In genomic region chr3:97684490-97684889, GRCh38 we compare ENCODE assay signal across 25 cellular contexts.
DNase-seq lines count a peak whose midpoint lies in the region; FAIRE-seq and TF ChIP-seq lines count a peak whose summit lies in the region.
"Had no signal": no experiment of that assay in that cellular context is flagged by ENCODE, and none has a peak within 500 bp of the region (broad histone marks: within the 10 kb centered on the region; RNA-seq: fewer than 3 reads in every experiment).

No MANE protein-coding gene starts in this region.

- no peaks in the 10 kb centered on the region for H3K4me1 ChIP-seq in mammary epithelial cell (ENCODE audit: insufficient read depth, low read length)
- H3K4me1 ChIP-seq in keratinocyte (ENCODE audit: control insufficient read depth, extremely low read depth, insufficient read depth, low read length) = peaks cover 23% of the 10 kb centered on the region
- H3K4me1 ChIP-seq: BLaER1 treated with 17β-estradiol and CSF1 and Interleukin-3, amounts not matched to agents 10 nM and 100 nM; HAP-1 had no signal

- no peak overlapping the region for H3K9ac ChIP-seq in mammary epithelial cell (ENCODE audit: insufficient read depth, low read length)
- H3K9ac ChIP-seq in keratinocyte (ENCODE audit: control insufficient read depth, extremely low read depth, insufficient read depth, low read length) = peak overlapping the region; percentile 42
- H3K9ac ChIP-seq: BLaER1 treated with 17β-estradiol and CSF1 and Interleukin-3, amounts not matched to agents 10 nM and 100 nM had no signal

- CTCF ChIA-PET in mammary epithelial cell (lab: Charles Lee; ENCODE audit: low non-redundant PET) = no interaction called here
- CTCF ChIA-PET in MCF 10A (lab: Yijun Ruan, JAX) = no interaction called here

- no peak overlapping the region for H3K27ac Mint-ChIP-seq in MCF 10A (ENCODE audit: low read depth, unreplicated experiment)
- H3K27ac Mint-ChIP-seq: CD14-positive monocyte; CD4-positive, alpha-beta T cell; CD8-positive, alpha-beta memory T cell; GM23338; HFFc6 had no signal

- H2AFZ ChIP-seq in mammary epithelial cell (ENCODE audit: low read depth, low read length) (no peak overlapping the region), keratinocyte (ENCODE audit: control insufficient read depth, low read length) (peak overlapping the region; percentile 87)
- H2AFZ ChIP-seq: GM23338 had no signal

- H3K4me3 ChIP-seq in mammary epithelial cell (replicated peaks in 1 of 3; ENCODE audit: insufficient read depth in 1 of 3, low read depth in 2 of 3, low read length in 3 of 3) (no peak overlapping the region), bronchial epithelial cell (ENCODE audit: low read depth, low read length) (no peak overlapping the region), keratinocyte (ENCODE audit: control insufficient read depth in 2 of 3, extremely low read depth in 1 of 3, insufficient read depth in 2 of 3, low read depth in 1 of 3, low read length in 3 of 3) (peak overlapping the region in 2 of 3 experiments; percentile 64 to 65), MG63 (no peak overlapping the region)
- H3K4me3 ChIP-seq: BLaER1 treated with 17β-estradiol and CSF1 and Interleukin-3, amounts not matched to agents 10 nM and 100 nM; GM12878; GM23338; HAP-1 had no signal

- peak; percentile 65 for DNase-seq in mammary epithelial cell
- DNase-seq in MCF 10A (ENCODE audit: unreplicated experiment) = no peak
- peak; percentile 62 for DNase-seq in bronchial epithelial cell (ENCODE audit: low read depth)
- peak; percentile 5 for DNase-seq in epithelial cell of prostate (ENCODE audit: low read depth, low spot score)
- peak; percentile 17 for DNase-seq in keratinocyte (ENCODE audit: low read depth, low spot score)
- no peak for DNase-seq in MG63
- DNase-seq in occipital lobe (lab: John Stamatoyannopoulos, UW) = no peak
- no peak for DNase-seq in GM19239 (ENCODE audit: insufficient read length, low spot score)
- DNase-seq: BE2C; CD4-positive, alpha-beta T cell; CD8-positive, alpha-beta memory T cell; DMS 273 treated with DMSO at 0.1 percent for 48 hours; DMS79; EL; GDM1; HFFc6 had no signal

- no peaks in the 10 kb centered on the region for H3K9me3 ChIP-seq in mammary epithelial cell (replicated peaks; ENCODE audit: insufficient read depth, low read length)
- H3K9me3 ChIP-seq in keratinocyte (ENCODE audit: control insufficient read depth, low read depth, low read length) = no peaks in the 10 kb centered on the region
- no peaks in the 10 kb centered on the region for H3K9me3 ChIP-seq in MG63
- H3K9me3 ChIP-seq: BE2C; BLaER1 treated with 17β-estradiol and CSF1 and Interleukin-3, amounts not matched to agents 10 nM and 100 nM; HAP-1 had no signal

- dilution Hi-C loops in mammary epithelial cell (cut with HindIII; ENCODE audit: low sequenced_read_pairs) = no loop called here
- dilution Hi-C loops in keratinocyte (cut with MboI; ENCODE audit: extremely low pct_ligation_motif_present, low sequenced_read_pairs) = no loop called here

- no peak overlapping the region for H3K4me2 ChIP-seq in mammary epithelial cell (ENCODE audit: insufficient read depth, low read depth, low read length)
- H3K4me2 ChIP-seq in keratinocyte (ENCODE audit: control insufficient read depth, extremely low read depth, insufficient read depth, low read depth, low read length) = peak overlapping the region; percentile 89
- H3K4me2 ChIP-seq: BLaER1 treated with 17β-estradiol and CSF1 and Interleukin-3, amounts not matched to agents 10 nM and 100 nM; GM23338 had no signal

- no peak overlapping the region for H3K27ac ChIP-seq in mammary epithelial cell (ENCODE audit: insufficient read depth, low read depth, low read length)
- peak overlapping the region; percentile 22 for H3K27ac ChIP-seq in epithelial cell of prostate
- H3K27ac ChIP-seq in keratinocyte (ENCODE audit: control insufficient read depth, insufficient read depth, low read length) = peak overlapping the region; percentile 79
- H3K27ac ChIP-seq: 22Rv1; BLaER1 treated with 17β-estradiol and CSF1 and Interleukin-3, amounts not matched to agents 10 nM and 100 nM had no signal

- no peak for FAIRE-seq in bronchial epithelial cell (lab: Jason Lieb, UNC)
- FAIRE-seq in keratinocyte (lab: Jason Lieb, UNC) = peak; percentile 94
- FAIRE-seq in GM19239 (lab: Jason Lieb, UNC) = no peak
- FAIRE-seq: A204.1, D721Med, GM12878, H54 had no signal

- H3K9me3 Mint-ChIP-seq in MCF 10A (ENCODE audit: unreplicated experiment) = no peaks in the 10 kb centered on the region
- H3K9me3 Mint-ChIP-seq: CD14-positive monocyte; CD4-positive, alpha-beta T cell; CD8-positive, alpha-beta memory T cell; GM23338; HFFc6 had no signal

- H3K4me1 Mint-ChIP-seq in MCF 10A (ENCODE audit: insufficient read depth, unreplicated experiment) = no peaks in the 10 kb centered on the region
- H3K4me1 Mint-ChIP-seq: CD14-positive monocyte; CD8-positive, alpha-beta memory T cell had no signal

- BruUV-seq in mammary epithelial cell (replicated peaks; lab: Mats Ljungman, UMichigan) (no TSS peak), MCF 10A (replicated peaks; lab: Mats Ljungman, UMichigan) (no TSS peak)

- in situ Hi-C loops in mammary epithelial cell (cut with MboI; ENCODE audit: low sequenced_read_pairs in 2 of 2) = no loop called here

- H4K20me1 ChIP-seq in mammary epithelial cell (ENCODE audit: insufficient read depth, low read length) (no peaks in the 10 kb centered on the region), keratinocyte (ENCODE audit: control insufficient read depth, extremely low read depth, insufficient read depth, low read length) (no peaks in the 10 kb centered on the region)
- H4K20me1 ChIP-seq: BLaER1 treated with 17β-estradiol and CSF1 and Interleukin-3, amounts not matched to agents 10 nM and 100 nM had no signal

- WGBS in mammary epithelial cell (ENCODE audit: low coverage, missing lambda C conversion rate) = 61% methylated on average over 4 of the region's 4 CpGs

- no peaks in the 10 kb centered on the region for H3K36me3 ChIP-seq in mammary epithelial cell (ENCODE audit: insufficient read depth, low read length)
- H3K36me3 ChIP-seq in bronchial epithelial cell (ENCODE audit: control insufficient read depth, insufficient read depth, low read length) = no peaks in the 10 kb centered on the region
- no peaks in the 10 kb centered on the region for H3K36me3 ChIP-seq in keratinocyte (ENCODE audit: control insufficient read depth in 2 of 2, extremely low read depth in 1 of 2, insufficient read depth in 2 of 2, low read length in 2 of 2)
- H3K36me3 ChIP-seq in MG63 = no peaks in the 10 kb centered on the region
- H3K36me3 ChIP-seq: BE2C; BLaER1 treated with 17β-estradiol and CSF1 and Interleukin-3, amounts not matched to agents 10 nM and 100 nM; HAP-1 had no signal

- H3K27me3 ChIP-seq in mammary epithelial cell (ENCODE audit: insufficient read depth, low read length) (no peaks in the 10 kb centered on the region), bronchial epithelial cell (ENCODE audit: control insufficient read depth, insufficient read depth, low read length) (no peaks in the 10 kb centered on the region), keratinocyte (ENCODE audit: control insufficient read depth, extremely low read depth, insufficient read depth, low read length) (no peaks in the 10 kb centered on the region), MG63 (no peaks in the 10 kb centered on the region; the same call in 1 of the 2 replicates)
- H3K27me3 ChIP-seq: BE2C; BLaER1 treated with 17β-estradiol and CSF1 and Interleukin-3, amounts not matched to agents 10 nM and 100 nM had no signal

- H3K79me2 ChIP-seq in mammary epithelial cell (ENCODE audit: insufficient read depth, low read length) (no peaks in the 10 kb centered on the region), keratinocyte (ENCODE audit: control insufficient read depth, insufficient read depth, low read length) (no peaks in the 10 kb centered on the region)

- peaks cover 60% of the 10 kb centered on the region for H3K27me3 Mint-ChIP-seq in MCF 10A (ENCODE audit: insufficient read depth, unreplicated experiment)
- H3K27me3 Mint-ChIP-seq: CD4-positive, alpha-beta T cell had no signal

- POLR2A ChIA-PET in MCF 10A (lab: Yijun Ruan, JAX) = no interaction called here

- no peak overlapping the region for H3K4me3 Mint-ChIP-seq in MCF 10A (ENCODE audit: unreplicated experiment)
- H3K4me3 Mint-ChIP-seq: CD14-positive monocyte; CD4-positive, alpha-beta T cell; CD8-positive, alpha-beta memory T cell; GM23338; HFFc6 had no signal

- TF ChIP-seq CTCF in mammary epithelial cell (conservative IDR thresholded peaks at IDR 0.05 in 1 of 2, IDR thresholded peaks at IDR 0.05 in 1 of 2; ENCODE audit: extremely low read depth in 1 of 2, insufficient read depth in 1 of 2, low read depth in 1 of 2, low read length in 2 of 2) (no peak), MCF 10A (IDR thresholded peaks at IDR 0.05; ENCODE audit: unreplicated experiment) (no peak), bronchial epithelial cell (IDR thresholded peaks at IDR 0.05; ENCODE audit: insufficient read depth, low read length, severe bottlenecking) (no peak), keratinocyte (optimal IDR thresholded peaks at IDR 0.05 in 1 of 3, IDR thresholded peaks at IDR 0.05 in 1 of 3, conservative IDR thresholded peaks at IDR 0.05 in 1 of 3; ENCODE audit: extremely low read depth in 1 of 3, insufficient read depth in 2 of 3, low read length in 3 of 3) (no peak)

- H3K36me3 Mint-ChIP-seq in MCF 10A (ENCODE audit: insufficient read depth, unreplicated experiment) = no peaks in the 10 kb centered on the region
- H3K36me3 Mint-ChIP-seq: CD14-positive monocyte; CD8-positive, alpha-beta memory T cell had no signal

- intact Hi-C loops in mammary epithelial cell (cut with micrococcal nuclease) = no loop called here
- intact Hi-C loops in MCF 10A (cut with micrococcal nuclease) = no loop called here

- no peaks in the 10 kb centered on the region for H3K9me1 ChIP-seq in keratinocyte (ENCODE audit: control insufficient read depth, extremely low read depth, insufficient read depth, low read length)

Comparison
In these comparisons a context has a peak if more than half of its experiments do, and no peak if none do; other contexts are left out.
1. DNase-seq: peak in mammary epithelial cell (single experiment), bronchial epithelial cell (single experiment), epithelial cell of prostate (single experiment) and keratinocyte (single experiment); none in MCF 10A (single experiment), MG63 (single experiment), occipital lobe (single experiment) and GM19239 (single experiment).
2. H3K4me3 ChIP-seq: peak in keratinocyte (2 of 3); none in mammary epithelial cell (0 of 3), bronchial epithelial cell (single experiment) and MG63 (single experiment).